ENCODE assay signal across 13 cellular contexts in the genomic region with DNA sequence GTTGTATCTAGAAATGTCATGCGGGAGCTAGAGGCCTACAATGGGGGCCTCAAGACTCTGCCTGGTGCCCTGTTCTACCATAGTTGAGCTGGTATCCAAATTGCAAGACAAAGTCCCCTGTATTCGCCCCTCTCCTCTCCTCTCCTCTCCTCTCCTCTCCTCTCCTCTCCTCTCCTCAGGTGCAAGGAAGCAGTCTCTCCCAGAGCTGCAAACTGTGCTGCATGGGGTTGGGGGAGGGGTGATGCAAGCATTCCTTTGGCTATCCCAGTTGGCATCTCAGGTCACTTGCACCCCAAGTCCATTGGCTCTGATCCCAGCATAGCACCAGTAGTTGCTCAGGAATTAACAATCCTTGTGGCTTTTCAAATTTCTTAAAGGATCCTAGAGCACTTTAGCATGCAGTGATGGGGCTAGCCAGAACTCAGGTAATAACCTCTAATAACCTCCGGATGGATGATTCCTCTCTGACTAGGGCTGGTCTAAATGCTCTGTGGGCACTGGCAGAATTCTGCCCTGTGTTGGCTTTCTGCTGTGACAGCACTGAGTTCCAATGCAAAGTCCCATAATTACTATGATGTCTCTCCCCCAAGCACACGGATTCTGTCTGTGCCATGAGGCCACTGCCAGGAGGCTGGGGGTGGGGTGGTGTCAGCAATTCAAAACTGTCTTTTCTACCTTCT.
"Had no signal": no experiment of that assay in that cellular context is flagged by ENCODE, and none has a peak within 500 bp of the region (broad histone marks: within the 10 kb centered on the region; RNA-seq: fewer than 3 reads in every experiment).

No MANE protein-coding gene starts in this region.

- H3K9me3 Mint-ChIP-seq: activated T-helper 2 cell treated with anti-CD3 and anti-CD28 coated beads, Interferon-gamma antibody, Interleukin-2, Interleukin-4, amounts not matched to agents 10 μg/mL and 5 μg/mL and 100 μg/mL, durations not matched to agents 14 hours and 24 hours and 36 hours; dendritic cell treated with granulocyte-macrophage colony-stimulating factor and Interleukin-4, amounts not matched to agents 40 ng/mL and 50 ng/mL, for 4 days; natural killer cell treated with Interleukin-12 subunit alpha and Interleukin-12 subunit beta and Interleukin-15 and Interleukin-18, amount 100 ng/mL, for 72 hours; stimulated activated naive CD8-positive, alpha-beta T cell treated with anti-CD3 and anti-CD28 coated beads, Interleukin-15, Interleukin-2, amounts not matched to agents 100 ng/mL and 50 ng/mL, for 24 hours had no signal

- ATAC-seq: activated CD4-positive, CD25-positive, alpha-beta regulatory T cell treated with anti-CD3 and anti-CD28 coated beads, Interleukin-2, amount 50 U/mL, for 24 hours; esophagus mucosa had no signal

- H3K4me3 Mint-ChIP-seq: dendritic cell treated with granulocyte-macrophage colony-stimulating factor and Interleukin-4, amounts not matched to agents 40 ng/mL and 50 ng/mL, for 4 days; natural killer cell treated with Interleukin-12 subunit alpha and Interleukin-12 subunit beta and Interleukin-15 and Interleukin-18, amount 100 ng/mL, for 72 hours; stimulated activated naive CD8-positive, alpha-beta T cell treated with anti-CD3 and anti-CD28 coated beads, Interleukin-15, Interleukin-2, amounts not matched to agents 100 ng/mL and 50 ng/mL, for 24 hours had no signal

- DNase-seq: activated naive CD4-positive, alpha-beta T cell treated with anti-CD3 and anti-CD28 coated beads, Interleukin-2, amount 50 U/mL, for 16 hours; amygdala; brain microvascular endothelial cell; glutamatergic neuron; stimulated activated CD4-positive, alpha-beta T cell treated with anti-CD3 and anti-CD28 coated beads, Interleukin-15, amount 100 ng/mL, for 24 hours; stimulated activated CD4-positive, alpha-beta T cell treated with anti-CD3 and anti-CD28 coated beads, Interleukin-4, amount 100 ng/mL, for 24 hours had no signal

- H3K27ac ChIP-seq: brain microvascular endothelial cell, thoracic aorta had no signal

- H3K4me3 ChIP-seq: thoracic aorta had no signal

- H3K9me3 ChIP-seq: thoracic aorta had no signal

- H3K27me3 Mint-ChIP-seq: dendritic cell treated with granulocyte-macrophage colony-stimulating factor and Interleukin-4, amounts not matched to agents 40 ng/mL and 50 ng/mL, for 4 days; natural killer cell treated with Interleukin-12 subunit alpha and Interleukin-12 subunit beta and Interleukin-15 and Interleukin-18, amount 100 ng/mL, for 72 hours; stimulated activated naive CD8-positive, alpha-beta T cell treated with anti-CD3 and anti-CD28 coated beads, Interleukin-15, Interleukin-2, amounts not matched to agents 100 ng/mL and 50 ng/mL, for 24 hours had no signal

- H3K27me3 ChIP-seq: brain microvascular endothelial cell had no signal

- H3K27ac Mint-ChIP-seq: activated T-helper 2 cell treated with anti-CD3 and anti-CD28 coated beads, Interferon-gamma antibody, Interleukin-2, Interleukin-4, amounts not matched to agents 10 μg/mL and 5 μg/mL and 100 μg/mL, durations not matched to agents 14 hours and 24 hours and 36 hours; dendritic cell treated with granulocyte-macrophage colony-stimulating factor and Interleukin-4, amounts not matched to agents 40 ng/mL and 50 ng/mL, for 4 days; stimulated activated naive CD8-positive, alpha-beta T cell treated with anti-CD3 and anti-CD28 coated beads, Interleukin-15, Interleukin-2, amounts not matched to agents 100 ng/mL and 50 ng/mL, for 24 hours had no signal
